18 cellular contexts compared by ENCODE assay signal in genomic region chr16:4790261-4790660, GRCh38. TPM values are rescaled to one million over a fixed set of nuclear protein-coding genes. Genes with fewer than 3 reads are reported as not detected.
DNase-seq lines count a peak whose midpoint lies in the region; ATAC-seq, FAIRE-seq and TF ChIP-seq lines count a peak whose summit lies in the region.
"Had no signal": no experiment of that assay in that cellular context is flagged by ENCODE, and none has a peak within 500 bp of the region (broad histone marks: within the 10 kb centered on the region; RNA-seq: fewer than 3 reads in every experiment).

No MANE protein-coding gene starts in this region.

- H3K4me1 ChIP-seq in HepG2 (ENCODE audit: insufficient read depth, low read length) (peaks cover 69% of the 10 kb centered on the region), right lobe of liver (peaks cover 0 to 14% (median 0%) of the 10 kb centered on the region in 4 donors), psoas muscle (no peaks in the 10 kb centered on the region), lower lobe of right lung (no peaks in the 10 kb centered on the region)
- H3K4me1 ChIP-seq: HAP-1 had no signal

- no peak for TF ChIP-seq POLR2A in HepG2 (IDR thresholded peaks at IDR 0.05; ENCODE audit: insufficient read depth in 1 of 2, low read depth in 2 of 2, low read length in 2 of 2)
- no peak for TF ChIP-seq POLR2A in right lobe of liver (IDR thresholded peaks at IDR 0.05)

- no peak overlapping the region for H3K9ac ChIP-seq in HepG2 (ENCODE audit: insufficient read depth, low read depth, low read length)

- TF ChIP-seq EP300 in HepG2 (IDR thresholded peaks at IDR 0.05; ENCODE audit: low read depth in 2 of 2, low read length in 2 of 2) = no peak
- no peak for TF ChIP-seq EP300 in HepG2 (CRISPR knock-in tag; IDR thresholded peaks at IDR 0.05; ENCODE audit: borderline replicate concordance)

- H2AFZ ChIP-seq in HepG2 (ENCODE audit: low read length) = no peak overlapping the region

- DNase-seq in HepG2 (ENCODE audit: low spot score) (no peak), right lobe of liver (no peak), T-helper 17 cell (no peak), left colon (no peak), psoas muscle (no peak), lower lobe of right lung (no peak), anterior cingulate cortex (lab: John Stamatoyannopoulos, UW) (no peak)
- DNase-seq: AML-193; C1 segment of cervical spinal cord; Calu3; CD4-positive, alpha-beta T cell; DMS 273 treated with DMSO at 0.1 percent for 48 hours; GOT3; HFFc6 had no signal

- H3K36me3 ChIP-seq in HepG2 (replicated peaks in 1 of 2; ENCODE audit: control insufficient read depth in 1 of 2, insufficient read depth in 2 of 2, low read length in 2 of 2) (no peaks in the 10 kb centered on the region), right lobe of liver (no peaks in the 10 kb centered on the region), psoas muscle (ENCODE audit: insufficient read depth in 1 of 2, low read depth in 1 of 2) (no peaks in the 10 kb centered on the region), lower lobe of right lung (no peaks in the 10 kb centered on the region)
- H3K36me3 ChIP-seq: HAP-1 had no signal

- intact Hi-C loops in HepG2 (cut with micrococcal nuclease; ENCODE audit: unreplicated experiment) (no loop called here), right lobe of liver (cut with DNase I) (no loop called here), left colon (cut with DNase I, micrococcal nuclease) (no loop called here), psoas muscle (cut with DNase I) (no loop called here), lower lobe of right lung (cut with DNase I) (no loop called here)

- no peak for TF ChIP-seq RAD21 in HepG2 (CRISPR knock-in tag; IDR thresholded peaks at IDR 0.05)

- CTCF ChIA-PET in HepG2 (lab: Yijun Ruan, JAX; ENCODE audit: low intra/inter-chr PET ratio, low total read pairs) = no interaction called here

- H3K27me3 Mint-ChIP-seq in T-helper 17 cell = no peaks in the 10 kb centered on the region
- H3K27me3 Mint-ChIP-seq: CD4-positive, alpha-beta T cell had no signal

- no peak overlapping the region for H3K27ac ChIP-seq in HepG2 (ENCODE audit: extremely low read length, insufficient read depth, low read length)
- no peak overlapping the region for H3K27ac ChIP-seq in right lobe of liver
- H3K27ac ChIP-seq in psoas muscle = no peak overlapping the region
- no peak overlapping the region for H3K27ac ChIP-seq in lower lobe of right lung
- H3K27ac ChIP-seq: 22Rv1 had no signal

- 19% methylated on average over 10 of the region's 10 CpGs for whole genome bisulfite sequencing in HepG2 (ENCODE audit: low lambda C conversion rate)
- 83% methylated on average over 9 of the region's 10 CpGs for WGBS in right lobe of liver (ENCODE audit: insufficient coverage, low coverage, low lambda C conversion rate, missing lambda C conversion rate)
- 76 to 82% (median 80%) methylated on average over 10 of the region's 10 CpGs for WGBS in psoas muscle, 3 donors

- no peak overlapping the region for H3K4me3 Mint-ChIP-seq in T-helper 17 cell
- H3K4me3 Mint-ChIP-seq: CD4-positive, alpha-beta T cell; HFFc6 had no signal

- no peak for FAIRE-seq in HepG2 (lab: Jason Lieb, UNC)
- FAIRE-seq: HTR-8/SVneo had no signal

- no peaks in the 10 kb centered on the region for H3K9me3 ChIP-seq in HepG2 (ENCODE audit: low read length)
- H3K9me3 ChIP-seq in right lobe of liver = no peaks in the 10 kb centered on the region
- H3K9me3 ChIP-seq in T-helper 17 cell (ENCODE audit: control insufficient read depth, low read length, poor library complexity, severe bottlenecking) = no peaks in the 10 kb centered on the region
- H3K9me3 ChIP-seq in psoas muscle = no peaks in the 10 kb centered on the region
- H3K9me3 ChIP-seq in lower lobe of right lung = no peaks in the 10 kb centered on the region
- H3K9me3 ChIP-seq: HAP-1 had no signal

- ATAC-seq in HepG2 (no peak), right lobe of liver (no peak), T-helper 17 cell (no peak), left colon (peak; percentile 37), psoas muscle (no peak), lower lobe of right lung (no peak)

- H3K4me2 ChIP-seq in HepG2 (ENCODE audit: low read depth, low read length) = peak overlapping the region; percentile 44; the same call in 1 of the 2 replicates

- H3K27ac Mint-ChIP-seq in T-helper 17 cell = peak overlapping the region; percentile 89
- H3K27ac Mint-ChIP-seq: CD4-positive, alpha-beta T cell; HFFc6 had no signal

- H3K4me3 ChIP-seq in HepG2 (replicated peaks in 1 of 3; ENCODE audit: insufficient read depth in 1 of 3, low read depth in 2 of 3, low read length in 3 of 3) = no peak overlapping the region
- no peak overlapping the region for H3K4me3 ChIP-seq in right lobe of liver
- no peak overlapping the region for H3K4me3 ChIP-seq in psoas muscle
- no peak overlapping the region for H3K4me3 ChIP-seq in lower lobe of right lung
- H3K4me3 ChIP-seq: HAP-1 had no signal

- in situ Hi-C loops in HepG2 (cut with HindIII; ENCODE audit: extremely low pct_ligation_motif_present, low pct_unique_long_range_greater_than_20kb) = no loop called here

- no peaks in the 10 kb centered on the region for H4K20me1 ChIP-seq in HepG2 (ENCODE audit: insufficient read depth, low read length)

- POLR2A ChIA-PET in HepG2 (lab: Yijun Ruan, JAX) = interaction anchor here (2.4 to 3.0 kb wide), 2 partner anchors 11 to 22 kb away, joined by 17 read pairs; partner anchors contain the start of gene ROGDI

- peaks cover 6% of the 10 kb centered on the region for H3K4me1 Mint-ChIP-seq in T-helper 17 cell

- H3K79me2 ChIP-seq in HepG2 (ENCODE audit: insufficient read depth, low read length) = no peaks in the 10 kb centered on the region

- H3K27me3 ChIP-seq in HepG2 (ENCODE audit: control insufficient read depth in 1 of 2, insufficient read depth in 2 of 2, low read length in 2 of 2) = no peaks in the 10 kb centered on the region; a peak in 1 of 5 replicates
- no peaks in the 10 kb centered on the region for H3K27me3 ChIP-seq in right lobe of liver
- no peaks in the 10 kb centered on the region for H3K27me3 ChIP-seq in psoas muscle (ENCODE audit: insufficient read depth in 3 of 3, low read length in 2 of 3)
- no peaks in the 10 kb centered on the region for H3K27me3 ChIP-seq in lower lobe of right lung (ENCODE audit: low read depth)

- no TSS peak for BruUV-seq in HepG2 (replicated peaks; lab: Mats Ljungman, UMichigan)

- TF ChIP-seq CTCF in HepG2 (CRISPR knock-in tag; IDR thresholded peaks at IDR 0.05) (no peak), right lobe of liver (IDR thresholded peaks at IDR 0.05) (no peak), psoas muscle (IDR thresholded peaks at IDR 0.05) (no peak), lower lobe of right lung (IDR thresholded peaks at IDR 0.05) (no peak)

- H3K36me3 Mint-ChIP-seq in T-helper 17 cell (ENCODE audit: low read depth) = no peaks in the 10 kb centered on the region

RNA-seq across cellular contexts. Expression of gene SEPTIN12, which starts 2.1 kb away (rescaled TPM):
- total RNA-seq in HepG2 (2016; rRNA removed; fragmentation: Illumina TruSeq; extraction: Trizol) (0.22 TPM in 1 of 2 replicates, not detected in the other), right lobe of liver (not detected), T-helper 17 cell (not detected), left colon (under 1 TPM in 1 of 2 donors, not detected in 1; 0.75 TPM), psoas muscle (not detected), lower lobe of right lung (not detected)
- not detected in 2 replicates for total RNA-seq in HepG2 (2016; cell fraction: cytosol; rRNA removed; fragmentation: Illumina TruSeq; extraction: Trizol; ENCODE audit: low read depth)
- not detected in 2 replicates for total RNA-seq in HepG2 (2016; cell fraction: insoluble cytoplasmic fraction; rRNA removed; fragmentation: Illumina TruSeq; extraction: Trizol)
- not detected in 2 replicates for total RNA-seq in HepG2 (2016; cell fraction: membrane; rRNA removed; fragmentation: Illumina TruSeq; extraction: Trizol)
- not detected in 2 replicates for total RNA-seq in HepG2 (2016; cell fraction: nucleus; rRNA removed; fragmentation: Illumina TruSeq; extraction: Trizol)
- polyA plus RNA-seq in HepG2 (2011; rRNA removed) (0.31 TPM in 1 of 2 replicates, not detected in the other), psoas muscle (under 1 TPM in 1 of 3 donors, not detected in 2; 0.41 TPM)
- polyA plus RNA-seq in HepG2 (2011; cell fraction: cytosol; rRNA removed) = not detected in 2 replicates
- polyA plus RNA-seq in HepG2 (2011; cell fraction: nucleus; rRNA removed) = 0.29 and 0.43 TPM in 2 replicates
- polyA plus RNA-seq in HepG2 (2012) = 0.50 TPM in 1 of 2 replicates, not detected in the other
- polyA plus RNA-seq in HepG2 (2016; cell fraction: cytosol; fragmentation: Illumina TruSeq; extraction: Trizol; ENCODE audit: low read depth) = not detected in 2 replicates
- polyA plus RNA-seq in HepG2 (2016; cell fraction: insoluble cytoplasmic fraction; fragmentation: Illumina TruSeq; extraction: Trizol; ENCODE audit: low read depth) = not detected in 2 replicates
- not detected in 2 replicates for polyA plus RNA-seq in HepG2 (2016; cell fraction: membrane; fragmentation: Illumina TruSeq; extraction: Trizol; ENCODE audit: low read depth)
- polyA plus RNA-seq in HepG2 (2016; cell fraction: nucleus; fragmentation: Illumina TruSeq; extraction: Trizol; ENCODE audit: insufficient read depth, low read depth) = not detected in 2 replicates
- polyA minus RNA-seq in HepG2 (2011; rRNA and poly(A)+ RNA removed; ENCODE audit: low replicate concordance) = 0.89 TPM in 1 of 2 replicates, not detected in the other
- polyA minus RNA-seq in HepG2 (2011; cell fraction: cytosol; rRNA and poly(A)+ RNA removed) = not detected in 2 replicates
- not detected in 2 replicates for polyA minus RNA-seq in HepG2 (2011; cell fraction: nucleus; rRNA and poly(A)+ RNA removed)
- total RNA-seq: Calu3; CD4-positive, alpha-beta T cell; Daoy; HFFc6 had no signal

RNA-seq across cellular contexts. Expression of gene SMIM22, which starts 4.9 kb away (rescaled TPM):
- total RNA-seq in HepG2 (2016; rRNA removed; fragmentation: Illumina TruSeq; extraction: Trizol) (not detected in 2 replicates), right lobe of liver (under 1 TPM in 2 of 6 experiments, not detected in 4; 0.44 to 0.95 TPM), T-helper 17 cell (not detected), left colon (100 to 1,000 TPM; 448 to 580 TPM), psoas muscle (not detected), lower lobe of right lung (27.7 TPM)
- total RNA-seq in HepG2 (2016; cell fraction: cytosol; rRNA removed; fragmentation: Illumina TruSeq; extraction: Trizol; ENCODE audit: low read depth) = not detected in 2 replicates
- not detected in 2 replicates for total RNA-seq in HepG2 (2016; cell fraction: insoluble cytoplasmic fraction; rRNA removed; fragmentation: Illumina TruSeq; extraction: Trizol)
- not detected in 2 replicates for total RNA-seq in HepG2 (2016; cell fraction: membrane; rRNA removed; fragmentation: Illumina TruSeq; extraction: Trizol)
- total RNA-seq in HepG2 (2016; cell fraction: nucleus; rRNA removed; fragmentation: Illumina TruSeq; extraction: Trizol) = not detected in 2 replicates
- polyA plus RNA-seq in HepG2 (2011; rRNA removed) (not detected in 2 replicates), psoas muscle (under 1 TPM in 1 of 3 donors, not detected in 2; 0.32 TPM)
- polyA plus RNA-seq in HepG2 (2011; cell fraction: cytosol; rRNA removed) = not detected in 2 replicates
- not detected in 2 replicates for polyA plus RNA-seq in HepG2 (2011; cell fraction: nucleus; rRNA removed)
- polyA plus RNA-seq in HepG2 (2012) = 0.52 TPM in 1 of 2 replicates, not detected in the other
- not detected in 2 replicates for polyA plus RNA-seq in HepG2 (2016; cell fraction: cytosol; fragmentation: Illumina TruSeq; extraction: Trizol; ENCODE audit: low read depth)
- polyA plus RNA-seq in HepG2 (2016; cell fraction: insoluble cytoplasmic fraction; fragmentation: Illumina TruSeq; extraction: Trizol; ENCODE audit: low read depth) = not detected in 2 replicates
- not detected in 2 replicates for polyA plus RNA-seq in HepG2 (2016; cell fraction: membrane; fragmentation: Illumina TruSeq; extraction: Trizol; ENCODE audit: low read depth)
- not detected in 2 replicates for polyA plus RNA-seq in HepG2 (2016; cell fraction: nucleus; fragmentation: Illumina TruSeq; extraction: Trizol; ENCODE audit: insufficient read depth, low read depth)
- not detected in 2 replicates for polyA minus RNA-seq in HepG2 (2011; rRNA and poly(A)+ RNA removed; ENCODE audit: low replicate concordance)
- polyA minus RNA-seq in HepG2 (2011; cell fraction: cytosol; rRNA and poly(A)+ RNA removed) = not detected in 2 replicates
- polyA minus RNA-seq in HepG2 (2011; cell fraction: nucleus; rRNA and poly(A)+ RNA removed) = not detected in 2 replicates
- total RNA-seq: CD4-positive, alpha-beta T cell; Daoy; HFFc6 had no signal

RNA-seq across cellular contexts. Expression of gene ROGDI, which starts 12.2 kb away (rescaled TPM):
- total RNA-seq in HepG2 (2016; rRNA removed; fragmentation: Illumina TruSeq; extraction: Trizol) = 16.8 and 19.2 TPM in 2 replicates
- 22.3 and 22.8 TPM in 2 replicates for total RNA-seq in HepG2 (2016; cell fraction: cytosol; rRNA removed; fragmentation: Illumina TruSeq; extraction: Trizol; ENCODE audit: low read depth)
- 15.4 and 17.5 TPM in 2 replicates for total RNA-seq in HepG2 (2016; cell fraction: insoluble cytoplasmic fraction; rRNA removed; fragmentation: Illumina TruSeq; extraction: Trizol)
- total RNA-seq in HepG2 (2016; cell fraction: membrane; rRNA removed; fragmentation: Illumina TruSeq; extraction: Trizol) = 24.2 and 30.2 TPM in 2 replicates
- total RNA-seq in HepG2 (2016; cell fraction: nucleus; rRNA removed; fragmentation: Illumina TruSeq; extraction: Trizol) = 11.4 and 14.7 TPM in 2 replicates
- 42.1 and 55.9 TPM in 2 replicates for polyA plus RNA-seq in HepG2 (2011; rRNA removed)
- 28.6 and 42.0 TPM in 2 replicates for polyA plus RNA-seq in HepG2 (2011; cell fraction: cytosol; rRNA removed)
- polyA plus RNA-seq in HepG2 (2011; cell fraction: nucleus; rRNA removed) = 210 and 224 TPM in 2 replicates
- 19.5 and 23.7 TPM in 2 replicates for polyA plus RNA-seq in HepG2 (2012)
- polyA plus RNA-seq in HepG2 (2016; cell fraction: cytosol; fragmentation: Illumina TruSeq; extraction: Trizol; ENCODE audit: low read depth) = 25.8 and 30.9 TPM in 2 replicates
- polyA plus RNA-seq in HepG2 (2016; cell fraction: insoluble cytoplasmic fraction; fragmentation: Illumina TruSeq; extraction: Trizol; ENCODE audit: low read depth) = 20.1 TPM in 2 replicates
- 27.7 and 34.1 TPM in 2 replicates for polyA plus RNA-seq in HepG2 (2016; cell fraction: membrane; fragmentation: Illumina TruSeq; extraction: Trizol; ENCODE audit: low read depth)
- polyA plus RNA-seq in HepG2 (2016; cell fraction: nucleus; fragmentation: Illumina TruSeq; extraction: Trizol; ENCODE audit: insufficient read depth, low read depth) = 40.1 and 43.8 TPM in 2 replicates
- 13.8 and 24.1 TPM in 2 replicates for polyA minus RNA-seq in HepG2 (2011; rRNA and poly(A)+ RNA removed; ENCODE audit: low replicate concordance)
- polyA minus RNA-seq in HepG2 (2011; cell fraction: cytosol; rRNA and poly(A)+ RNA removed) = 7.8 and 9.9 TPM in 2 replicates
- polyA minus RNA-seq in HepG2 (2011; cell fraction: nucleus; rRNA and poly(A)+ RNA removed) = 13.5 and 14.2 TPM in 2 replicates
- total RNA-seq in right lobe of liver = 10 to 100 TPM in 5 of 6 experiments, 1 to 10 TPM in 1; 8.3 to 24.2 (median 14.0) TPM
- 10 to 100 TPM; 15.0 to 21.2 TPM for total RNA-seq in T-helper 17 cell
- 10 to 100 TPM; 21.2 to 26.1 TPM for total RNA-seq in left colon
- total RNA-seq in psoas muscle = 10 to 100 TPM; 14.2 to 44.0 (median 21.9) TPM
- 10 to 100 TPM; 13.2 to 33.7 (median 17.3) TPM for polyA plus RNA-seq in psoas muscle
- 24.9 TPM for total RNA-seq in lower lobe of right lung

RNA-seq across cellular contexts. Expression of gene ZNF500, which starts 23.3 kb away (rescaled TPM):
- total RNA-seq in HepG2 (2016; rRNA removed; fragmentation: Illumina TruSeq; extraction: Trizol) (8.1 and 12.2 TPM in 2 replicates), right lobe of liver (1 to 10 TPM; 4.5 to 6.6 (median 5.8) TPM), T-helper 17 cell (10 to 100 TPM; 10.1 to 15.8 TPM), left colon (10 to 100 TPM; 12.4 to 13.7 TPM), psoas muscle (1 to 10 TPM; 4.8 to 8.9 (median 7.9) TPM), lower lobe of right lung (13.4 TPM)
- 1.6 and 1.9 TPM in 2 replicates for total RNA-seq in HepG2 (2016; cell fraction: cytosol; rRNA removed; fragmentation: Illumina TruSeq; extraction: Trizol; ENCODE audit: low read depth)
- 8.1 and 12.2 TPM in 2 replicates for total RNA-seq in HepG2 (2016; cell fraction: insoluble cytoplasmic fraction; rRNA removed; fragmentation: Illumina TruSeq; extraction: Trizol)
- total RNA-seq in HepG2 (2016; cell fraction: membrane; rRNA removed; fragmentation: Illumina TruSeq; extraction: Trizol) = 3.8 and 4.4 TPM in 2 replicates
- 9.6 and 15.9 TPM in 2 replicates for total RNA-seq in HepG2 (2016; cell fraction: nucleus; rRNA removed; fragmentation: Illumina TruSeq; extraction: Trizol)
- polyA plus RNA-seq in HepG2 (2011; rRNA removed) (6.1 and 7.4 TPM in 2 replicates), psoas muscle (1 to 10 TPM; 3.7 to 8.4 (median 5.1) TPM)
- 3.0 and 4.9 TPM in 2 replicates for polyA plus RNA-seq in HepG2 (2011; cell fraction: cytosol; rRNA removed)
- 17.2 and 20.4 TPM in 2 replicates for polyA plus RNA-seq in HepG2 (2011; cell fraction: nucleus; rRNA removed)
- 3.2 and 3.5 TPM in 2 replicates for polyA plus RNA-seq in HepG2 (2012)
- 0.76 and 0.78 TPM in 2 replicates for polyA plus RNA-seq in HepG2 (2016; cell fraction: cytosol; fragmentation: Illumina TruSeq; extraction: Trizol; ENCODE audit: low read depth)
- polyA plus RNA-seq in HepG2 (2016; cell fraction: insoluble cytoplasmic fraction; fragmentation: Illumina TruSeq; extraction: Trizol; ENCODE audit: low read depth) = 5.1 and 5.9 TPM in 2 replicates
- 1.9 and 2.5 TPM in 2 replicates for polyA plus RNA-seq in HepG2 (2016; cell fraction: membrane; fragmentation: Illumina TruSeq; extraction: Trizol; ENCODE audit: low read depth)
- 19.3 and 24.8 TPM in 2 replicates for polyA plus RNA-seq in HepG2 (2016; cell fraction: nucleus; fragmentation: Illumina TruSeq; extraction: Trizol; ENCODE audit: insufficient read depth, low read depth)
- 17.1 and 19.6 TPM in 2 replicates for polyA minus RNA-seq in HepG2 (2011; rRNA and poly(A)+ RNA removed; ENCODE audit: low replicate concordance)
- polyA minus RNA-seq in HepG2 (2011; cell fraction: cytosol; rRNA and poly(A)+ RNA removed) = 2.6 and 3.3 TPM in 2 replicates
- 11.8 and 12.1 TPM in 2 replicates for polyA minus RNA-seq in HepG2 (2011; cell fraction: nucleus; rRNA and poly(A)+ RNA removed)

RNA-seq across cellular contexts. Expression of gene DNAAF8, which starts 55.9 kb away (rescaled TPM):
- total RNA-seq in HepG2 (2016; rRNA removed; fragmentation: Illumina TruSeq; extraction: Trizol) (0.38 and 0.44 TPM in 2 replicates), right lobe of liver (under 1 TPM in 5 of 6 experiments, not detected in 1; 0.12 to 0.92 (median 0.42) TPM), T-helper 17 cell (not detected), left colon (under 1 TPM; 0.49 to 0.67 TPM), psoas muscle (1 to 10 TPM in 1 of 4 donors, under 1 TPM in 2, not detected in 1; 0.42 to 1.1 (median 0.71) TPM), lower lobe of right lung (3.4 TPM)
- 0.44 and 0.81 TPM in 2 replicates for total RNA-seq in HepG2 (2016; cell fraction: cytosol; rRNA removed; fragmentation: Illumina TruSeq; extraction: Trizol; ENCODE audit: low read depth)
- total RNA-seq in HepG2 (2016; cell fraction: insoluble cytoplasmic fraction; rRNA removed; fragmentation: Illumina TruSeq; extraction: Trizol) = 0.15 TPM in 1 of 2 replicates, not detected in the other
- total RNA-seq in HepG2 (2016; cell fraction: membrane; rRNA removed; fragmentation: Illumina TruSeq; extraction: Trizol) = 0.14 and 0.65 TPM in 2 replicates
- total RNA-seq in HepG2 (2016; cell fraction: nucleus; rRNA removed; fragmentation: Illumina TruSeq; extraction: Trizol) = 0.31 TPM in 1 of 2 replicates, not detected in the other
- polyA plus RNA-seq in HepG2 (2011; rRNA removed) (0.27 TPM in 1 of 2 replicates, not detected in the other), psoas muscle (1 to 10 TPM; 1.2 to 2.1 (median 1.8) TPM)
- polyA plus RNA-seq in HepG2 (2011; cell fraction: cytosol; rRNA removed) = 0.03 and 0.16 TPM in 2 replicates
- not detected in 2 replicates for polyA plus RNA-seq in HepG2 (2011; cell fraction: nucleus; rRNA removed)
- 0.12 and 0.21 TPM in 2 replicates for polyA plus RNA-seq in HepG2 (2012)
- 0.15 and 0.24 TPM in 2 replicates for polyA plus RNA-seq in HepG2 (2016; cell fraction: cytosol; fragmentation: Illumina TruSeq; extraction: Trizol; ENCODE audit: low read depth)
- 0.34 and 0.57 TPM in 2 replicates for polyA plus RNA-seq in HepG2 (2016; cell fraction: insoluble cytoplasmic fraction; fragmentation: Illumina TruSeq; extraction: Trizol; ENCODE audit: low read depth)
- polyA plus RNA-seq in HepG2 (2016; cell fraction: membrane; fragmentation: Illumina TruSeq; extraction: Trizol; ENCODE audit: low read depth) = 0.17 and 0.40 TPM in 2 replicates
- not detected in 2 replicates for polyA plus RNA-seq in HepG2 (2016; cell fraction: nucleus; fragmentation: Illumina TruSeq; extraction: Trizol; ENCODE audit: insufficient read depth, low read depth)
- 0.70 TPM in 1 of 2 replicates, not detected in the other for polyA minus RNA-seq in HepG2 (2011; rRNA and poly(A)+ RNA removed; ENCODE audit: low replicate concordance)
- polyA minus RNA-seq in HepG2 (2011; cell fraction: cytosol; rRNA and poly(A)+ RNA removed) = not detected in 2 replicates
- polyA minus RNA-seq in HepG2 (2011; cell fraction: nucleus; rRNA and poly(A)+ RNA removed) = 0.50 TPM in 1 of 2 replicates, not detected in the other

Comparison
In these comparisons a context has a peak if more than half of its experiments do, and no peak if none do; other contexts are left out.
1. RNA of gene SMIM22, which starts 4.9 kb away (total RNA-seq): 448 to 580 TPM in left colon; 27.7 TPM in lower lobe of right lung (single experiment), 0.44 to 0.95 TPM in right lobe of liver, not detected in HepG2, not detected in T-helper 17 cell and not detected in psoas muscle; every median in the first group is over 10 times any median in the second.